In the genomic region with DNA sequence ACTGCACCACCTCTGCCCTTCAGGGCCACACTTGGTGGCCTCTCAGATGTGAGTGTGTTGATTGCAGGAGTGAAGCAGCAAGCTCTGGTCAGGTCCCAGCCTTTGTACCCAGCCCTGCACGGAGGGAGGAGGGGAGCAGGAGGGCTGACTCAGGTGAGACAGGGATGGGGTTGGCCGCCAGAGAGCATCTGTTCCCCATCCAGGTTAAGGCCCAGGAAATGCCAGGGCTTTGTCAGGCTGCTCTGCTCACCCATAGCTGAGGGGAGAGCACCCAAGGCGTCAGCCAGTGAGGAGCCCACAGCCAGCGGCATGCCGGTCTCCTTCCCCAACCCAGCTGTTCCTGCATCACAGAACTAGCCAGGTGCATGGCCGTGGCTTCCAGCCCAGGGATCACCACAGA, we compare ENCODE assay signal across 25 cellular contexts.
"Had no signal": no experiment of that assay in that cellular context is flagged by ENCODE, and none has a peak within 500 bp of the region (broad histone marks: within the 10 kb centered on the region; RNA-seq: fewer than 3 reads in every experiment).

No MANE protein-coding gene starts in this region.

- H3K36me3 Mint-ChIP-seq: activated naive CD8-positive, alpha-beta T cell treated with anti-CD3 and anti-CD28 coated beads, Interleukin-2, amount 10 ng/mL, durations not matched to agents 7 days and 5 days had no signal

- H3K4me3 ChIP-seq: adrenal gland, MG63 had no signal

- H3K4me1 Mint-ChIP-seq: activated CD4-positive, alpha-beta memory T cell treated with anti-CD3 and anti-CD28 coated beads, Interleukin-2, amount 10 ng/mL, durations not matched to agents 7 days and 5 days; activated naive CD8-positive, alpha-beta T cell treated with anti-CD3 and anti-CD28 coated beads, Interleukin-2, amount 10 ng/mL, durations not matched to agents 7 days and 5 days; activated T-helper 17 cell treated with anti-CD3 and anti-CD28 coated beads, Interleukin-2, amount 50 U/mL, for 72 hours; T-helper 17 cell had no signal

- H3K9me3 ChIP-seq: adrenal gland, MG63 had no signal

- DNase-seq: activated CD4-positive, alpha-beta memory T cell treated with anti-CD3 and anti-CD28 coated beads, Interleukin-2, amount 10 ng/mL, durations not matched to agents 7 days and 5 days; activated CD4-positive, alpha-beta T cell treated with anti-CD3 and anti-CD28 coated beads, Interleukin-2, amount 50 U/mL, for 1 hour; activated CD4-positive, CD25-positive, alpha-beta regulatory T cell; activated gamma-delta T cell; activated naive CD4-positive, alpha-beta T cell treated with anti-CD3 and anti-CD28 coated beads, Interleukin-2, amount 50 U/mL, for 16 hours; activated naive CD8-positive, alpha-beta T cell treated with anti-CD3 and anti-CD28 coated beads, Interleukin-2, amount 10 ng/mL, durations not matched to agents 7 days and 5 days; activated T-cell treated with anti-CD3 and anti-CD28 coated beads for 4 hours; activated T-cell treated with anti-CD3 and anti-CD28 coated beads, Interleukin-2, amount 50 U/mL, for 48 hours; anterior cingulate cortex; cerebellar nuclear complex; MG63; MV-4-11; NCI-H1417 treated with DMSO at 0.1 percent for 48 hours; NCI-H1694; NCI-H2029; NCI-H2107; NCI-H345; NCI-H510A; NCI-H526 treated with DMSO at 0.1 percent for 48 hours; PC-3; SHP77 treated with DMSO at 0.1 percent for 48 hours; T-helper 17 cell; T-helper 9 cell had no signal

- H3K27ac Mint-ChIP-seq: activated CD4-positive, alpha-beta memory T cell treated with anti-CD3 and anti-CD28 coated beads, Interleukin-2, amount 10 ng/mL, durations not matched to agents 7 days and 5 days; activated naive CD8-positive, alpha-beta T cell treated with anti-CD3 and anti-CD28 coated beads, Interleukin-2, amount 10 ng/mL, durations not matched to agents 7 days and 5 days; activated T-helper 17 cell treated with anti-CD3 and anti-CD28 coated beads, Interleukin-2, amount 50 U/mL, for 72 hours; T-helper 17 cell had no signal

- H3K27me3 ChIP-seq: adrenal gland, MG63 had no signal

- H3K9me3 Mint-ChIP-seq: activated CD4-positive, alpha-beta memory T cell treated with anti-CD3 and anti-CD28 coated beads, Interleukin-2, amount 10 ng/mL, durations not matched to agents 7 days and 5 days; activated naive CD8-positive, alpha-beta T cell treated with anti-CD3 and anti-CD28 coated beads, Interleukin-2, amount 10 ng/mL, durations not matched to agents 7 days and 5 days; activated T-helper 17 cell treated with anti-CD3 and anti-CD28 coated beads, Interleukin-2, amount 50 U/mL, for 72 hours had no signal

- H3K4me3 Mint-ChIP-seq: activated CD4-positive, alpha-beta memory T cell treated with anti-CD3 and anti-CD28 coated beads, Interleukin-2, amount 10 ng/mL, durations not matched to agents 7 days and 5 days; activated naive CD8-positive, alpha-beta T cell treated with anti-CD3 and anti-CD28 coated beads, Interleukin-2, amount 10 ng/mL, durations not matched to agents 7 days and 5 days; activated T-helper 17 cell treated with anti-CD3 and anti-CD28 coated beads, Interleukin-2, amount 50 U/mL, for 72 hours; T-helper 17 cell had no signal

- ATAC-seq: activated T-helper 17 cell treated with anti-CD3 and anti-CD28 coated beads, Interleukin-2, amount 50 U/mL, for 72 hours; PC-3; T-helper 17 cell had no signal

- H3K27ac ChIP-seq: adrenal gland had no signal

- H3K4me1 ChIP-seq: adrenal gland had no signal

- H3K36me3 ChIP-seq: adrenal gland had no signal
